27 cellular contexts compared by ENCODE assay signal in the genomic region with DNA sequence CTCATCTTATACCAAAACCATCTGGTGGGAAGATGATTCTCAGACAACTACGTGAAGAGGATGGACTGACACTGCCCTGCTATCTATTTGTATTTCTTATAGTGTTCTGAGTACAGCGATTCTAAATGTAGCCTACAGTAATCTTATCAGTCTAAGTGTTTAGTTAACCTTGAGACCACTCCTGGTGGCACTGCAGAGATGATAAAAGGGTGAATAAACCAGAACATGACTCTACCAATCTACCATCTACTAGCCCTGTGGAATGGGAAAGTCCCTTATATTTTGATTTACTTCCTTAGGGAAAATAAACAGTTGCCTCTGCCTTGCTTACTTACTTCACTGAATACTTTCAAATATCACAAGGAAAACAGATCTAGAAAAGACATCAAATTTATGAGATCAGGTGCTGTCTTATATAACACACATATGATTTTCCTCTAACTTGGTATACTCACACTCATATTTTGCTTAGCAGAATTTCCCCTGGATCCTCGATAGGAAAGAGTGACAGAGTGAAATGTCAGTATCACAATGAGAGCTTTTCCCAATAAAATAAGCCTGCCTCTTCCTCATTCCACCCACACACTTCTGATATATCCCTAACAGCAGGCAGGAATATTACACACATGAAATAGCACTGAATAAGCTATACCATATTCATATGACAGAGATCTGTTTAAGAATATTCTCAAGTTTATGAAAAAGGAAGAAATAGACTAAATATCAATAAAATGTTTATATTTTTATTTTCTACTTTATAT.
"Had no signal": no experiment of that assay in that cellular context is flagged by ENCODE, and none has a peak within 500 bp of the region (broad histone marks: within the 10 kb centered on the region; RNA-seq: fewer than 3 reads in every experiment).

No MANE protein-coding gene starts in this region.

- ATAC-seq: effector memory CD8-positive, alpha-beta T cell; left lobe of liver; mucosa of descending colon; natural killer cell treated with Interleukin-12 subunit alpha and Interleukin-12 subunit beta and Interleukin-15 and Interleukin-18, amount 100 ng/mL, for 72 hours; sciatic nerve; stimulated activated effector memory CD8-positive, alpha-beta T cell treated with anti-CD3 and anti-CD28 coated beads, Interleukin-12 subunit alpha, Interleukin-12 subunit beta, amount 100 ng/mL, for 72 hours had no signal

- H3K4me3 ChIP-seq: esophagus squamous epithelium, mucosa of descending colon, prostate gland, right atrium auricular region, stomach, tibial artery had no signal

- FAIRE-seq: endometrium, keratinocyte had no signal

- H3K27ac Mint-ChIP-seq: effector memory CD8-positive, alpha-beta T cell; immature natural killer cell; mesothelial cell of epicardium; naive B cell; natural killer cell treated with Interleukin-12 subunit alpha and Interleukin-12 subunit beta and Interleukin-15 and Interleukin-18, amount 100 ng/mL, for 72 hours; stimulated activated effector memory CD8-positive, alpha-beta T cell treated with anti-CD3 and anti-CD28 coated beads, Interleukin-12 subunit alpha, Interleukin-12 subunit beta, amount 100 ng/mL, for 72 hours; type B pancreatic cell had no signal

- H3K27me3 ChIP-seq: esophagus squamous epithelium, neutrophil, right atrium auricular region, stomach, tibial artery had no signal

- H3K36me3 Mint-ChIP-seq: stimulated activated effector memory CD8-positive, alpha-beta T cell treated with anti-CD3 and anti-CD28 coated beads, Interleukin-12 subunit alpha, Interleukin-12 subunit beta, amount 100 ng/mL, for 72 hours had no signal

- H3K36me3 ChIP-seq: prostate gland had no signal

- H3K27me3 Mint-ChIP-seq: effector memory CD8-positive, alpha-beta T cell; naive B cell; natural killer cell treated with Interleukin-12 subunit alpha and Interleukin-12 subunit beta and Interleukin-15 and Interleukin-18, amount 100 ng/mL, for 72 hours; type B pancreatic cell had no signal

- H3K4me3 Mint-ChIP-seq: effector memory CD8-positive, alpha-beta T cell; immature natural killer cell; mesothelial cell of epicardium; naive B cell; natural killer cell treated with Interleukin-12 subunit alpha and Interleukin-12 subunit beta and Interleukin-15 and Interleukin-18, amount 100 ng/mL, for 72 hours; neural crest cell; stimulated activated effector memory CD8-positive, alpha-beta T cell treated with anti-CD3 and anti-CD28 coated beads, Interleukin-12 subunit alpha, Interleukin-12 subunit beta, amount 100 ng/mL, for 72 hours; type B pancreatic cell had no signal

- H3K4me1 ChIP-seq: esophagus squamous epithelium, prostate gland, right atrium auricular region, stomach, tibial artery had no signal

- H3K27ac ChIP-seq: esophagus squamous epithelium, neutrophil, prostate gland, right atrium auricular region, stomach, tibial artery had no signal

- H3K9me3 Mint-ChIP-seq: effector memory CD8-positive, alpha-beta T cell; natural killer cell treated with Interleukin-12 subunit alpha and Interleukin-12 subunit beta and Interleukin-15 and Interleukin-18, amount 100 ng/mL, for 72 hours; neural crest cell; type B pancreatic cell had no signal

- DNase-seq: cortex of kidney; effector memory CD8-positive, alpha-beta T cell; erythroblast; esophagus squamous epithelium; foreskin melanocyte; hypothalamus; immature natural killer cell; mesenchymal stem cell; mucosa of descending colon; naive B cell; stimulated activated CD4-positive, alpha-beta T cell treated with anti-CD3 and anti-CD28 coated beads, Interleukin-2, amount 100 ng/mL, for 24 hours; stimulated activated CD4-positive, alpha-beta T cell treated with anti-CD3 and anti-CD28 coated beads, Interleukin-4, amount 100 ng/mL, for 24 hours; stimulated activated naive CD4-positive, alpha-beta T cell treated with Interleukin-2 at 50 U/mL for 16 hours; stomach; tibial artery had no signal

- H3K4me1 Mint-ChIP-seq: immature natural killer cell; mesothelial cell of epicardium; naive B cell; neural crest cell; stimulated activated effector memory CD8-positive, alpha-beta T cell treated with anti-CD3 and anti-CD28 coated beads, Interleukin-12 subunit alpha, Interleukin-12 subunit beta, amount 100 ng/mL, for 72 hours had no signal

- H3K9me3 ChIP-seq: esophagus squamous epithelium, mucosa of descending colon, neutrophil, prostate gland, right atrium auricular region, stomach had no signal
